In genomic region chr7:98805956-98806838, GRCh38 we compare ENCODE assay signal across 15 cellular contexts.
DNase-seq lines count a peak whose midpoint lies in the region; ATAC-seq lines count a peak whose summit lies in the region.
"Had no signal": no experiment of that assay in that cellular context is flagged by ENCODE, and none has a peak within 500 bp of the region (broad histone marks: within the 10 kb centered on the region; RNA-seq: fewer than 3 reads in every experiment).

No MANE protein-coding gene starts in this region.

- no peak overlapping the region for H3K4me3 Mint-ChIP-seq in stimulated activated naive B cell treated with anti-CD40 and anti-IgM and Interleukin-4, amounts not matched to agents 10 μg/mL and 1 μg/mL and 100 μg/mL, for 72 hours
- no peak overlapping the region for H3K4me3 Mint-ChIP-seq in T-helper 2 cell treated with Interferon-gamma antibody and Interleukin-4, amounts not matched to agents 5 μg/mL and 100 μg/mL, for 36 hours
- H3K4me3 Mint-ChIP-seq: B cell; CD4-positive, alpha-beta T cell; GM23338 had no signal

- peaks cover 13 to 20% of the 10 kb centered on the region in 2 donors for H3K4me1 Mint-ChIP-seq in stimulated activated naive B cell treated with anti-CD40 and anti-IgM and Interleukin-4, amounts not matched to agents 10 μg/mL and 1 μg/mL and 100 μg/mL, for 72 hours
- no peaks in the 10 kb centered on the region for H3K4me1 Mint-ChIP-seq in T-helper 2 cell treated with Interferon-gamma antibody and Interleukin-4, amounts not matched to agents 5 μg/mL and 100 μg/mL, for 36 hours (ENCODE audit: low read depth)

- H3K27me3 Mint-ChIP-seq in stimulated activated naive B cell treated with anti-CD40 and anti-IgM and Interleukin-4, amounts not matched to agents 10 μg/mL and 1 μg/mL and 100 μg/mL, for 72 hours: peaks cover 38 to 50% of the 10 kb centered on the region in 2 donors
- no peaks in the 10 kb centered on the region for H3K27me3 Mint-ChIP-seq in T-helper 2 cell treated with Interferon-gamma antibody and Interleukin-4, amounts not matched to agents 5 μg/mL and 100 μg/mL, for 36 hours (ENCODE audit: low read depth)

- peaks cover 3 to 7% of the 10 kb centered on the region in 2 donors for H3K36me3 Mint-ChIP-seq in stimulated activated naive B cell treated with anti-CD40 and anti-IgM and Interleukin-4, amounts not matched to agents 10 μg/mL and 1 μg/mL and 100 μg/mL, for 72 hours
- peaks cover under 1% of the 10 kb centered on the region for H3K36me3 Mint-ChIP-seq in T-helper 2 cell treated with Interferon-gamma antibody and Interleukin-4, amounts not matched to agents 5 μg/mL and 100 μg/mL, for 36 hours (ENCODE audit: low read depth)

- peak; percentile 13 for DNase-seq in DMS79 (lab: John Stamatoyannopoulos, UW)
- DNase-seq in H4 (ENCODE audit: low spot score): peak; percentile 64
- peak; percentile 48 for DNase-seq in NCI-H69 (lab: John Stamatoyannopoulos, UW)
- DNase-seq in epidermal melanocyte (ENCODE audit: insufficient read length, low spot score): peak; percentile 15
- no peak for DNase-seq in stimulated activated naive B cell treated with anti-CD40 and anti-IgM and Interleukin-4, amounts not matched to agents 10 μg/mL and 1 μg/mL and 100 μg/mL, for 72 hours
- no peak for DNase-seq in COLO829 (ENCODE audit: low spot score)
- DNase-seq in T-helper 2 cell treated with Interferon-gamma antibody and Interleukin-4, amounts not matched to agents 5 μg/mL and 100 μg/mL, for 36 hours (ENCODE audit: low spot score): no peak
- DNase-seq: C1 segment of cervical spinal cord; CD4-positive, alpha-beta T cell; COR-L47; DMS153; HCEC 1CT had no signal

- H3K9me3 Mint-ChIP-seq in stimulated activated naive B cell treated with anti-CD40 and anti-IgM and Interleukin-4, amounts not matched to agents 10 μg/mL and 1 μg/mL and 100 μg/mL, for 72 hours: peaks cover 9 to 10% of the 10 kb centered on the region in 2 donors
- peaks cover 9% of the 10 kb centered on the region for H3K9me3 Mint-ChIP-seq in T-helper 2 cell treated with Interferon-gamma antibody and Interleukin-4, amounts not matched to agents 5 μg/mL and 100 μg/mL, for 36 hours
- H3K9me3 Mint-ChIP-seq: CD4-positive, alpha-beta T cell had no signal

- H3K27ac Mint-ChIP-seq in stimulated activated naive B cell treated with anti-CD40 and anti-IgM and Interleukin-4, amounts not matched to agents 10 μg/mL and 1 μg/mL and 100 μg/mL, for 72 hours: no peak overlapping the region
- H3K27ac Mint-ChIP-seq in T-helper 2 cell treated with Interferon-gamma antibody and Interleukin-4, amounts not matched to agents 5 μg/mL and 100 μg/mL, for 36 hours: no peak overlapping the region
- H3K27ac Mint-ChIP-seq: B cell; CD4-positive, alpha-beta T cell had no signal

- no peak for ATAC-seq in stimulated activated naive B cell treated with anti-CD40 and anti-IgM and Interleukin-4, amounts not matched to agents 10 μg/mL and 1 μg/mL and 100 μg/mL, for 72 hours (replicated peaks)
- no peak for ATAC-seq in GM21529 (IDR thresholded peaks at IDR 0.05; ENCODE audit: unreplicated experiment)
- ATAC-seq: GM23338 had no signal

Comparison
In these comparisons a context has a peak if more than half of its experiments do, and no peak if none do; other contexts are left out.
1. DNase-seq: peak in DMS79 (single experiment), H4 (single experiment), NCI-H69 (single experiment) and epidermal melanocyte (single experiment); none in stimulated activated naive B cell treated with anti-CD40 and anti-IgM and Interleukin-4, amounts not matched to agents 10 μg/mL and 1 μg/mL and 100 μg/mL, for 72 hours (single experiment), COLO829 (single experiment) and T-helper 2 cell treated with Interferon-gamma antibody and Interleukin-4, amounts not matched to agents 5 μg/mL and 100 μg/mL, for 36 hours (single experiment).